ENCODE assay signal across 8 cellular contexts in genomic region chr3:4985330-4986174, GRCh38. TPM values are rescaled to one million over a fixed set of nuclear protein-coding genes. Genes with fewer than 3 reads are reported as not detected.
DNase-seq lines count a peak whose midpoint lies in the region; ATAC-seq, FAIRE-seq and TF ChIP-seq lines count a peak whose summit lies in the region.

No MANE protein-coding gene starts in this region.

- peaks cover 67% of the 10 kb centered on the region for H3K4me1 Mint-ChIP-seq in HFFc6 (ENCODE audit: low read depth)
- peaks cover 83% of the 10 kb centered on the region for H3K4me1 Mint-ChIP-seq in activated naive CD8-positive, alpha-beta T cell treated with anti-CD3 and anti-CD28 coated beads, Interleukin-2, amount 50 U/mL, for 24 hours

- TF ChIP-seq CTCF in A549 (IDR thresholded peaks at IDR 0.05), result no peak
- no peak for TF ChIP-seq CTCF in HFFc6 (IDR thresholded peaks at IDR 0.05)
- TF ChIP-seq CTCF in stomach (IDR thresholded peaks at IDR 0.05), result no peak

- WGBS in A549 (ENCODE audit: missing lambda C conversion rate), result 7% methylated on average over 10 of the region's 10 CpGs
- WGBS in stomach, 5 donors, result 62 to 70% (median 66%) methylated on average over 10 of the region's 10 CpGs

- H3K4me3 ChIP-seq in A549 (peak overlapping the region; percentile 88), stomach (no peak overlapping the region)

- H3K27ac ChIP-seq in A549 (peak overlapping the region; percentile 96 to 98), stomach (peak overlapping the region; percentile 85 to 99 (median 97))

- no peak for TF ChIP-seq RAD21 in A549 (conservative IDR thresholded peaks at IDR 0.05 in 1 of 2, IDR thresholded peaks at IDR 0.05 in 1 of 2)

- H3K36me3 ChIP-seq in stomach, result peaks cover 6 to 14% (median 9%) of the 10 kb centered on the region in 4 donors

- no peak for FAIRE-seq in A549 (lab: Jason Lieb, UNC)

- ATAC-seq in A549 (peak; percentile 49 to 57), GM19467 (IDR thresholded peaks at IDR 0.05; ENCODE audit: unreplicated experiment) (no peak), HG03565 (IDR thresholded peaks at IDR 0.05; ENCODE audit: unreplicated experiment) (no peak)
- ATAC-seq in activated naive CD8-positive, alpha-beta T cell treated with anti-CD3 and anti-CD28 coated beads, Interleukin-2, amount 50 U/mL, for 24 hours, result no peak

- peak; percentile 13 to 27; a peak in 2 of 5 replicates for TF ChIP-seq EP300 in A549 (IDR thresholded peaks at IDR 0.05)
- no peak for TF ChIP-seq EP300 in stomach (IDR thresholded peaks at IDR 0.05)

- POLR2A ChIA-PET in A549 (lab: Yijun Ruan, JAX), result interaction anchor here (0.6 to 13.9 kb wide), 15 partner anchors 8 to 274 kb away, joined by 3 to 367 read pairs (median 5); no protein-coding TSS in a partner anchor

- no peaks in the 10 kb centered on the region for H3K9me3 Mint-ChIP-seq in HFFc6
- no peaks in the 10 kb centered on the region for H3K9me3 Mint-ChIP-seq in activated naive CD8-positive, alpha-beta T cell treated with anti-CD3 and anti-CD28 coated beads, Interleukin-2, amount 50 U/mL, for 24 hours

- TF ChIP-seq POLR2A in A549 (IDR thresholded peaks at IDR 0.05; ENCODE audit: low read length) (0 out of 2 replicates have a peak, but pooled peaks have one; percentile 22), stomach (IDR thresholded peaks at IDR 0.05) (no peak)

- peaks cover 21% of the 10 kb centered on the region for H3K36me3 Mint-ChIP-seq in HFFc6 (ENCODE audit: low read depth)
- peaks cover 53% of the 10 kb centered on the region for H3K36me3 Mint-ChIP-seq in activated naive CD8-positive, alpha-beta T cell treated with anti-CD3 and anti-CD28 coated beads, Interleukin-2, amount 50 U/mL, for 24 hours (ENCODE audit: low read depth)

- H3K4me1 ChIP-seq in A549 (peaks cover 58% of the 10 kb centered on the region), stomach (peaks cover 55 to 93% (median 79%) of the 10 kb centered on the region in 4 donors)

- H3K27me3 ChIP-seq in stomach, result no peaks in the 10 kb centered on the region

- H3K27me3 Mint-ChIP-seq in HFFc6 (ENCODE audit: insufficient read depth), result no peaks in the 10 kb centered on the region; the same call in 1 of the 2 replicates
- H3K27me3 Mint-ChIP-seq in activated naive CD8-positive, alpha-beta T cell treated with anti-CD3 and anti-CD28 coated beads, Interleukin-2, amount 50 U/mL, for 24 hours, result no peaks in the 10 kb centered on the region

- H3K9me3 ChIP-seq in A549, result no peaks in the 10 kb centered on the region
- H3K9me3 ChIP-seq in stomach, result no peaks in the 10 kb centered on the region

- CTCF ChIA-PET in A549 (lab: Yijun Ruan, JAX), result interaction anchor here (0.6 to 17.8 kb wide), 9 partner anchors 9 to 269 kb away, joined by 3 to 602 read pairs (median 9); no protein-coding TSS in a partner anchor

- no peak overlapping the region; the same call in none of the 2 replicates for H3K4me3 Mint-ChIP-seq in HFFc6
- peak overlapping the region; percentile 80 for H3K4me3 Mint-ChIP-seq in activated naive CD8-positive, alpha-beta T cell treated with anti-CD3 and anti-CD28 coated beads, Interleukin-2, amount 50 U/mL, for 24 hours

- intact Hi-C loops in stomach (cut with DNase I; ENCODE audit: low total_unique reads), result no loop called here

- DNase-seq in A549 (ENCODE audit: low read depth in 1 of 2, low spot score in 1 of 2) (peak; percentile 60 to 92), HFFc6 (no peak), islet precursor cell (peak; percentile 99), stomach (no peak), HCEC 1CT (no peak)
- DNase-seq in activated naive CD8-positive, alpha-beta T cell treated with anti-CD3 and anti-CD28 coated beads, Interleukin-2, amount 50 U/mL, for 24 hours, result no peak

- H3K27ac Mint-ChIP-seq in HFFc6, result peak overlapping the region; percentile 94
- peak overlapping the region; percentile 83 for H3K27ac Mint-ChIP-seq in activated naive CD8-positive, alpha-beta T cell treated with anti-CD3 and anti-CD28 coated beads, Interleukin-2, amount 50 U/mL, for 24 hours

- peak overlapping the region; percentile 93 for H3K4me2 ChIP-seq in A549

TF ChIP-seq in A549, 52 proteins besides CTCF, POLR2A, EP300 and RAD21 (continues in another document):
- TF ChIP-seq JUNB (IDR thresholded peaks at IDR 0.05), result no peak
- no peak for TF ChIP-seq E2F6 (IDR thresholded peaks at IDR 0.05; ENCODE audit: borderline replicate concordance, low read depth)
- no peak for TF ChIP-seq NFE2L2 (conservative IDR thresholded peaks at IDR 0.05; ENCODE audit: low read length)
- TF ChIP-seq CBX8 (IDR thresholded peaks at IDR 0.05), result no peak
- TF ChIP-seq, protein P1, sequence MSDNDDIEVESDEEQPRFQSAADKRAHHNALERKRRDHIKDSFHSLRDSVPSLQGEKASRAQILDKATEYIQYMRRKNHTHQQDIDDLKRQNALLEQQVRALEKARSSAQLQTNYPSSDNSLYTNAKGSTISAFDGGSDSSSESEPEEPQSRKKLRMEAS (IDR thresholded peaks at IDR 0.05), result peak; percentile 70
- no peak for TF ChIP-seq KDM5A (IDR thresholded peaks at IDR 0.05)
- peak; percentile 82 for TF ChIP-seq HMGXB4 (CRISPR knock-in tag; IDR thresholded peaks at IDR 0.05; ENCODE audit: borderline replicate concordance)
- TF ChIP-seq ESRRA (IDR thresholded peaks at IDR 0.05; ENCODE audit: borderline replicate concordance, low read length), result no peak; the same call in 1 of the 2 replicates
- peak; percentile 88; the same call in 1 of the 2 replicates for TF ChIP-seq HOXB13 (CRISPR knock-in tag; IDR thresholded peaks at IDR 0.05; ENCODE audit: low read depth)
- TF ChIP-seq ELK1 (IDR thresholded peaks at IDR 0.05; ENCODE audit: low read depth, low read length), result no peak
- TF ChIP-seq MYC (IDR thresholded peaks at IDR 0.05; ENCODE audit: borderline replicate concordance, low read length), result peak; percentile 60; the same call in 1 of the 2 replicates
- no peak for TF ChIP-seq EHMT2 (IDR thresholded peaks at IDR 0.05; ENCODE audit: low read depth)
- peak; percentile 97 for TF ChIP-seq HOXA7 (CRISPR knock-in tag; IDR thresholded peaks at IDR 0.05)
- no peak for TF ChIP-seq NR3C1 (IDR thresholded peaks at IDR 0.05)
- TF ChIP-seq RFX5 (IDR thresholded peaks at IDR 0.05), result no peak
- 0 out of 2 replicates have a peak, but pooled peaks have one; percentile 47 for TF ChIP-seq GATA3 (IDR thresholded peaks at IDR 0.05; ENCODE audit: borderline replicate concordance)
- peak; percentile 96 for TF ChIP-seq EHF (CRISPR knock-in tag; IDR thresholded peaks at IDR 0.05)
- no peak for TF ChIP-seq CBX2 (IDR thresholded peaks at IDR 0.05; ENCODE audit: borderline replicate concordance, low read depth)
- TF ChIP-seq HOXB5 (CRISPR knock-in tag; IDR thresholded peaks at IDR 0.05), result peak; percentile 84
- TF ChIP-seq TFCP2L1 (CRISPR knock-in tag; IDR thresholded peaks at IDR 0.05), result peak; percentile 96
- peak; percentile 83 for TF ChIP-seq RARB (CRISPR knock-in tag; IDR thresholded peaks at IDR 0.05)
- TF ChIP-seq, protein P2, sequence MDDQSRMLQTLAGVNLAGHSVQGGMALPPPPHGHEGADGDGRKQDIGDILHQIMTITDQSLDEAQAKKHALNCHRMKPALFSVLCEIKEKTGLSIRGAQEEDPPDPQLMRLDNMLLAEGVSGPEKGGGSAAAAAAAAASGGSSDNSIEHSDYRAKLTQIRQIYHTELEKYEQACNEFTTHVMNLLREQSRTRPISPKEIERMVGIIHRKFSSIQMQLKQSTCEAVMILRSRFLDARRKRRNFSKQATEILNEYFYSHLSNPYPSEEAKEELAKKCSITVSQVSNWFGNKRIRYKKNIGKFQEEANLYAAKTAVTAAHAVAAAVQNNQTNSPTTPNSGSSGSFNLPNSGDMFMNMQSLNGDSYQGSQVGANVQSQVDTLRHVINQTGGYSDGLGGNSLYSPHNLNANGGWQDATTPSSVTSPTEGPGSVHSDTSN (IDR thresholded peaks at IDR 0.05), result peak; percentile 44
- no peak; the same call in none of the 2 replicates for TF ChIP-seq FOXS1 (CRISPR knock-in tag; IDR thresholded peaks at IDR 0.05)

RNA-seq across cellular contexts. Expression of gene BHLHE40, which starts 6.3 kb away (rescaled TPM):
- polyA plus RNA-seq in A549 (2011; rRNA removed) (160 and 171 TPM in 2 replicates), A549 (2017; fragmentation: RNase III; extraction: RNeasy Plus Mini Kit Qiagen cat#74134 plus additional on column Dnase treatment) (65.7 to 105 TPM (median 102 TPM) in 3 replicates), stomach (10 to 100 TPM; 17.7 to 39.7 (median 24.1) TPM)
- polyA plus RNA-seq in A549 (2012; cell fraction: cytosol; rRNA removed), result 90.0 and 114 TPM in 2 replicates
- polyA plus RNA-seq in A549 (2012; cell fraction: nucleus; rRNA removed), result 210 and 265 TPM in 2 replicates
- polyA minus RNA-seq in A549 (2011; rRNA and poly(A)+ RNA removed), result 221 and 248 TPM in 2 replicates
- 10 to 100 TPM; 10.2 to 11.8 (median 10.7) TPM for total RNA-seq in HFFc6 (2021; fragmentation: NEBNext Ultra II Directional; extraction: Animal tissue kit (Norgen Biotek cat#: 25700))
- total RNA-seq in stomach, result 10 to 100 TPM in 4 of 5 donors, 1 to 10 TPM in 1; 7.6 to 34.7 (median 26.6) TPM

Comparison
In these comparisons a context has a peak if more than half of its experiments do, and no peak if none do; other contexts are left out.
1. ATAC-seq: peak in A549 (2 of 2); none in activated naive CD8-positive, alpha-beta T cell treated with anti-CD3 and anti-CD28 coated beads, Interleukin-2, amount 50 U/mL, for 24 hours (single experiment), GM19467 (single experiment) and HG03565 (single experiment).
2. DNase-seq: peak in A549 (2 of 2) and islet precursor cell (single experiment); none in HFFc6 (single experiment), activated naive CD8-positive, alpha-beta T cell treated with anti-CD3 and anti-CD28 coated beads, Interleukin-2, amount 50 U/mL, for 24 hours (single experiment), stomach (single experiment) and HCEC 1CT (single experiment).